ENCODE assay signal across 8 cellular contexts in genomic region chr19:42251572-42251990, GRCh38. TPM values are rescaled to one million over a fixed set of nuclear protein-coding genes. Genes with fewer than 3 reads are reported as not detected.
DNase-seq lines count a peak whose midpoint lies in the region; ATAC-seq and TF ChIP-seq lines count a peak whose summit lies in the region.

No MANE protein-coding gene starts in this region.

- no peaks in the 10 kb centered on the region for H3K9me2 ChIP-seq in GM23248 (ENCODE audit: insufficient read depth)

- peaks cover 29% of the 10 kb centered on the region for H3K4me1 ChIP-seq in GM23248 (ENCODE audit: insufficient read depth)
- peaks cover 45% of the 10 kb centered on the region for H3K4me1 ChIP-seq in skeletal muscle satellite cell (ENCODE audit: control insufficient read depth, insufficient read depth, low read length)

- H3K36me3 Mint-ChIP-seq in activated CD8-positive, alpha-beta T cell treated with anti-CD3 and anti-CD28 coated beads for 36 hours (ENCODE audit: low read depth): peaks cover 29% of the 10 kb centered on the region
- H3K36me3 Mint-ChIP-seq in glutamatergic neuron (ENCODE audit: unreplicated experiment): no peaks in the 10 kb centered on the region

- DNase-seq in GM23248: no peak
- DNase-seq in activated CD8-positive, alpha-beta T cell treated with anti-CD3 and anti-CD28 coated beads for 36 hours: no peak
- no peak for DNase-seq in glutamatergic neuron
- no peak for DNase-seq in NCI-H1105 treated with DMSO at 0.1 percent for 48 hours (lab: John Stamatoyannopoulos, UW)
- DNase-seq in SHP77 treated with DMSO at 0.1 percent for 48 hours (lab: John Stamatoyannopoulos, UW): no peak

- H3K27ac ChIP-seq in GM23248: peak overlapping the region; percentile 94

- peak overlapping the region; percentile 91 for H3K27ac Mint-ChIP-seq in activated CD8-positive, alpha-beta T cell treated with anti-CD3 and anti-CD28 coated beads for 36 hours
- H3K27ac Mint-ChIP-seq in glutamatergic neuron (ENCODE audit: unreplicated experiment): peak overlapping the region; percentile 86

- H4K20me1 ChIP-seq in GM23248 (ENCODE audit: insufficient read depth): no peaks in the 10 kb centered on the region

- peak overlapping the region; percentile 95 for H3K4me3 Mint-ChIP-seq in activated CD8-positive, alpha-beta T cell treated with anti-CD3 and anti-CD28 coated beads for 36 hours
- H3K4me3 Mint-ChIP-seq in glutamatergic neuron (ENCODE audit: unreplicated experiment): peak overlapping the region; percentile 94

- CTCF ChIA-PET in activated CD8-positive, alpha-beta T cell treated with anti-CD3 and anti-CD28 coated beads for 36 hours (lab: Charles Lee): interaction anchor here (0.9 to 4.1 kb wide), 4 partner anchors 10 to 40 kb away, joined by 3 to 29 read pairs (median 4); partner anchors contain the start of gene GSK3A

- peaks cover 17% of the 10 kb centered on the region for H3F3A ChIP-seq in GM23248 (ENCODE audit: insufficient read depth)

- no peaks in the 10 kb centered on the region for H3K9me3 ChIP-seq in GM23248 (ENCODE audit: low read depth)
- no peaks in the 10 kb centered on the region for H3K9me3 ChIP-seq in skeletal muscle satellite cell (replicated peaks; ENCODE audit: low read length)

- peaks cover 37% of the 10 kb centered on the region for H3K4me1 Mint-ChIP-seq in activated CD8-positive, alpha-beta T cell treated with anti-CD3 and anti-CD28 coated beads for 36 hours (ENCODE audit: low read depth)
- H3K4me1 Mint-ChIP-seq in glutamatergic neuron (ENCODE audit: low read depth, unreplicated experiment): peaks cover 14% of the 10 kb centered on the region

- POLR2A ChIA-PET in activated CD8-positive, alpha-beta T cell treated with anti-CD3 and anti-CD28 coated beads for 36 hours (lab: Charles Lee): interaction anchor here (0.9 to 15.0 kb wide), 4 partner anchors 8 to 37 kb away, joined by 3 to 119 read pairs (median 10); no protein-coding TSS in a partner anchor

- in situ Hi-C loops in GM23248 (cut with MboI): no loop called here

- ATAC-seq in activated CD8-positive, alpha-beta T cell treated with anti-CD3 and anti-CD28 coated beads for 36 hours: no peak
- ATAC-seq in GM18519 (IDR thresholded peaks at IDR 0.05; ENCODE audit: low FRiP score, unreplicated experiment) (no peak), HG03175 (IDR thresholded peaks at IDR 0.05; ENCODE audit: unreplicated experiment) (no peak)

- WGBS in GM23248 (ENCODE audit: low coverage in 1 of 2, low lambda C conversion rate in 2 of 2, missing lambda C conversion rate in 2 of 2), 2 experiments: 57 to 58% methylated on average over 2 to 3 of the region's 3 CpGs

- peak overlapping the region; percentile 83 for H3K4me3 ChIP-seq in GM23248
- H3K4me3 ChIP-seq in skeletal muscle satellite cell (ENCODE audit: low read length): peak overlapping the region; percentile 95

- intact Hi-C loops in activated CD8-positive, alpha-beta T cell treated with anti-CD3 and anti-CD28 coated beads for 36 hours (cut with micrococcal nuclease): no loop called here

- H2AFZ ChIP-seq in GM23248: no peak overlapping the region

- H3K27me3 ChIP-seq in GM23248 (replicated peaks; ENCODE audit: insufficient read depth) (no peaks in the 10 kb centered on the region), skeletal muscle satellite cell (ENCODE audit: control insufficient read depth, insufficient read depth, low read length) (no peaks in the 10 kb centered on the region)

- no peak for TF ChIP-seq CTCF in activated CD8-positive, alpha-beta T cell treated with anti-CD3 and anti-CD28 coated beads for 36 hours (IDR thresholded peaks at IDR 0.05)
- no peak for TF ChIP-seq CTCF in glutamatergic neuron (IDR thresholded peaks at IDR 0.05; ENCODE audit: partially characterized antibody, unreplicated experiment)

- peak overlapping the region; percentile 95 for H3K9ac ChIP-seq in GM23248
- H3K9ac ChIP-seq in skeletal muscle satellite cell (ENCODE audit: low read depth, low read length): peak overlapping the region; percentile 82

- no peaks in the 10 kb centered on the region for H3K9me3 Mint-ChIP-seq in activated CD8-positive, alpha-beta T cell treated with anti-CD3 and anti-CD28 coated beads for 36 hours
- H3K9me3 Mint-ChIP-seq in glutamatergic neuron (ENCODE audit: unreplicated experiment): peaks cover 12% of the 10 kb centered on the region

- no peaks in the 10 kb centered on the region for H3K36me3 ChIP-seq in GM23248 (ENCODE audit: low read depth)
- peaks cover 20% of the 10 kb centered on the region for H3K36me3 ChIP-seq in skeletal muscle satellite cell (ENCODE audit: insufficient read depth, low read length)

- H3K79me2 ChIP-seq in GM23248 (ENCODE audit: insufficient read depth): peaks cover 68% of the 10 kb centered on the region

- H3K4me2 ChIP-seq in GM23248 (ENCODE audit: unreplicated experiment): peak overlapping the region; percentile 93
- peak overlapping the region; percentile 95 for H3K4me2 ChIP-seq in skeletal muscle satellite cell (ENCODE audit: low read length)

- H3K27me3 Mint-ChIP-seq in activated CD8-positive, alpha-beta T cell treated with anti-CD3 and anti-CD28 coated beads for 36 hours: peaks cover 3% of the 10 kb centered on the region
- peaks cover 7% of the 10 kb centered on the region for H3K27me3 Mint-ChIP-seq in glutamatergic neuron (ENCODE audit: unreplicated experiment)

RNA-seq across cellular contexts. Expression of gene ERF, which starts 3.3 kb away (rescaled TPM):
- 29.6 and 31.9 TPM in 2 replicates for total RNA-seq in GM23248 (2014; rRNA removed; shearing (Covaris generic))
- 21.2 and 24.7 TPM in 2 replicates for polyA plus RNA-seq in GM23248 (2016; fragmentation: Nextera tagmentation; extraction: Ambion mirVana)
- 10 to 100 TPM; 60.0 to 69.2 TPM for total RNA-seq in activated CD8-positive, alpha-beta T cell treated with anti-CD3 and anti-CD28 coated beads for 36 hours
- total RNA-seq in glutamatergic neuron (ENCODE audit: unreplicated experiment): 28.0 TPM
- 26.6 and 46.1 TPM in 2 replicates for total RNA-seq in skeletal muscle satellite cell (2012; rRNA removed)

RNA-seq across cellular contexts. Expression of gene GSK3A, which starts 9.2 kb away (rescaled TPM):
- total RNA-seq in GM23248 (2014; rRNA removed; shearing (Covaris generic)): 23.1 and 33.4 TPM in 2 replicates
- 13.0 and 13.1 TPM in 2 replicates for polyA plus RNA-seq in GM23248 (2016; fragmentation: Nextera tagmentation; extraction: Ambion mirVana)
- 10 to 100 TPM; 30.5 to 31.7 TPM for total RNA-seq in activated CD8-positive, alpha-beta T cell treated with anti-CD3 and anti-CD28 coated beads for 36 hours
- total RNA-seq in glutamatergic neuron (ENCODE audit: unreplicated experiment): 83.2 TPM
- 21.4 and 22.3 TPM in 2 replicates for total RNA-seq in skeletal muscle satellite cell (2012; rRNA removed)

RNA-seq across cellular contexts. Expression of gene CIC, which starts 17.5 kb away (rescaled TPM):
- 17.5 and 22.3 TPM in 2 replicates for total RNA-seq in GM23248 (2014; rRNA removed; shearing (Covaris generic))
- 7.8 and 8.3 TPM in 2 replicates for polyA plus RNA-seq in GM23248 (2016; fragmentation: Nextera tagmentation; extraction: Ambion mirVana)
- total RNA-seq in activated CD8-positive, alpha-beta T cell treated with anti-CD3 and anti-CD28 coated beads for 36 hours: 10 to 100 TPM; 60.7 to 65.6 TPM
- 150 TPM for total RNA-seq in glutamatergic neuron (ENCODE audit: unreplicated experiment)
- total RNA-seq in skeletal muscle satellite cell (2012; rRNA removed): 18.8 and 21.8 TPM in 2 replicates

RNA-seq across cellular contexts. Expression of gene ZNF526, which starts 31.5 kb away (rescaled TPM):
- 7.8 and 8.7 TPM in 2 replicates for total RNA-seq in GM23248 (2014; rRNA removed; shearing (Covaris generic))
- 10.2 and 10.5 TPM in 2 replicates for polyA plus RNA-seq in GM23248 (2016; fragmentation: Nextera tagmentation; extraction: Ambion mirVana)
- 10 to 100 TPM; 12.0 to 12.3 TPM for total RNA-seq in activated CD8-positive, alpha-beta T cell treated with anti-CD3 and anti-CD28 coated beads for 36 hours
- 12.0 TPM for total RNA-seq in glutamatergic neuron (ENCODE audit: unreplicated experiment)
- 13.7 and 17.3 TPM in 2 replicates for total RNA-seq in skeletal muscle satellite cell (2012; rRNA removed)

RNA-seq across cellular contexts. Expression of gene DEDD2, which starts 34.1 kb away (rescaled TPM):
- 27.8 and 34.7 TPM in 2 replicates for total RNA-seq in GM23248 (2014; rRNA removed; shearing (Covaris generic))
- 21.1 and 22.5 TPM in 2 replicates for polyA plus RNA-seq in GM23248 (2016; fragmentation: Nextera tagmentation; extraction: Ambion mirVana)
- 10 to 100 TPM; 21.7 to 22.5 TPM for total RNA-seq in activated CD8-positive, alpha-beta T cell treated with anti-CD3 and anti-CD28 coated beads for 36 hours
- 30.7 TPM for total RNA-seq in glutamatergic neuron (ENCODE audit: unreplicated experiment)
- total RNA-seq in skeletal muscle satellite cell (2012; rRNA removed): 20.3 and 22.7 TPM in 2 replicates
